Comparison of ENCODE assay signal across 9 cellular contexts in the genomic region with DNA sequence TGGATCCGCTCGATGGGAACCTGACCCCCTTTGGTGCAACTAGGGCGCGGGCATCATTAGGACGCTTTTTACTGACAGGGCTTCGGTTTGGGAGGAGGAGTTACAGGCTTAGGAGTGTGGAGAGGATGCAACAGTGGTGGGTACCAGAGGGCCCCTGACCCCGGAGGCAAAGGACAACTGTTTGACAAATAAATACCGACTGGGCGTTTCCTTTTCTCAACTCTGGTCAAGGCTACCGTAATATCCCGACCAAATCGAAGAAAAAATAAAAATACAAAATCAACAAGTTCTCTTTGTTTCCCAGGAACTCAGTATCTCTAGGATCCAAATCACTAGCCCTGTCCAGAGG. TPM values are rescaled to one million over a fixed set of nuclear protein-coding genes. Genes with fewer than 3 reads are reported as not detected.
DNase-seq lines count a peak whose midpoint lies in the region; ATAC-seq and TF ChIP-seq lines count a peak whose summit lies in the region.
"Had no signal": no experiment of that assay in that cellular context is flagged by ENCODE, and none has a peak within 500 bp of the region (broad histone marks: within the 10 kb centered on the region; RNA-seq: fewer than 3 reads in every experiment).

No MANE protein-coding gene starts in this region.

- no peaks in the 10 kb centered on the region for H3K9me3 ChIP-seq in HEK293 (ENCODE audit: control insufficient read depth, insufficient read depth, low read depth, low read length)
- no peaks in the 10 kb centered on the region for H3K9me3 ChIP-seq in iPS DF 6.9 (ENCODE audit: control insufficient read depth, insufficient read depth, low read length)
- no peaks in the 10 kb centered on the region for H3K9me3 ChIP-seq in smooth muscle cell (replicated peaks; ENCODE audit: low read depth)
- H3K9me3 ChIP-seq in HAP-1 = no peaks in the 10 kb centered on the region

- intact Hi-C loops in activated CD4-positive, alpha-beta memory T cell treated with anti-CD3 and anti-CD28 coated beads for 36 hours (cut with micrococcal nuclease) = loop anchor here (5.0 kb wide), 1 partner anchor 180 kb away; a partner anchor contains a TSS

- TF ChIP-seq CTCF in HEK293 (tag by site-specific recombination; IDR thresholded peaks at IDR 0.05) (no peak), smooth muscle cell (IDR thresholded peaks at IDR 0.05; ENCODE audit: borderline replicate concordance, insufficient read depth, poor library complexity, severe bottlenecking) (no peak), omental fat pad (IDR thresholded peaks at IDR 0.05) (no peak)

- H3K9me3 Mint-ChIP-seq in activated CD4-positive, alpha-beta memory T cell treated with anti-CD3 and anti-CD28 coated beads for 36 hours = no peaks in the 10 kb centered on the region

- CTCF ChIA-PET in HEK293 (lab: Yijun Ruan, JAX) = no interaction called here
- CTCF ChIA-PET in activated CD4-positive, alpha-beta memory T cell treated with anti-CD3 and anti-CD28 coated beads for 36 hours (lab: Charles Lee) = interaction anchor here (1.0 kb wide), 1 partner anchor 178 kb away, joined by 3 read pairs; no protein-coding TSS in a partner anchor

- H4K20me1 ChIP-seq in smooth muscle cell (ENCODE audit: low read depth) = no peaks in the 10 kb centered on the region

- no peak for ATAC-seq in omental fat pad (ENCODE audit: low FRiP score)
- no peak for ATAC-seq in HG03159 (IDR thresholded peaks at IDR 0.05; ENCODE audit: unreplicated experiment)

- no peaks in the 10 kb centered on the region for H3K79me2 ChIP-seq in smooth muscle cell (ENCODE audit: low read depth)

- peak overlapping the region; percentile 35 for H3K4me3 ChIP-seq in HEK293 (ENCODE audit: low read depth, low read length)
- H3K4me3 ChIP-seq in iPS DF 6.9 (ENCODE audit: low read length) = peak overlapping the region; percentile 43; the same call in 1 of the 2 replicates
- H3K4me3 ChIP-seq in smooth muscle cell = peak overlapping the region; percentile 48
- H3K4me3 ChIP-seq in HAP-1 = no peak overlapping the region

- H3K4me1 ChIP-seq in HEK293 (ENCODE audit: control insufficient read depth, insufficient read depth, low read length) (no peaks in the 10 kb centered on the region), iPS DF 6.9 (ENCODE audit: control insufficient read depth, insufficient read depth, low read length) (no peaks in the 10 kb centered on the region), smooth muscle cell (ENCODE audit: low read depth) (peaks cover 28% of the 10 kb centered on the region), HAP-1 (no peaks in the 10 kb centered on the region)

- no peaks in the 10 kb centered on the region for H3K36me3 ChIP-seq in HEK293 (ENCODE audit: control insufficient read depth in 2 of 2, insufficient read depth in 1 of 2, low read length in 2 of 2)
- H3K36me3 ChIP-seq in iPS DF 6.9 (ENCODE audit: control insufficient read depth, insufficient read depth, low read length) = no peaks in the 10 kb centered on the region
- H3K36me3 ChIP-seq in smooth muscle cell (ENCODE audit: low read depth) = no peaks in the 10 kb centered on the region
- H3K36me3 ChIP-seq in HAP-1 (replicated peaks) = no peaks in the 10 kb centered on the region

- no peak overlapping the region for H3K27ac Mint-ChIP-seq in activated CD4-positive, alpha-beta memory T cell treated with anti-CD3 and anti-CD28 coated beads for 36 hours

- POLR2A ChIA-PET in HEK293 (lab: Yijun Ruan, JAX) = no interaction called here
- POLR2A ChIA-PET in activated CD4-positive, alpha-beta memory T cell treated with anti-CD3 and anti-CD28 coated beads for 36 hours (lab: Charles Lee) = no interaction called here

- no peak overlapping the region for H3K9ac ChIP-seq in smooth muscle cell (ENCODE audit: low read depth)

- H2AFZ ChIP-seq in smooth muscle cell (ENCODE audit: low read depth) = peak overlapping the region; percentile 13

- in situ Hi-C loops in HAP-1 (cut with MboI; ENCODE audit: low sequenced_read_pairs) = no loop called here

- H3K4me3 Mint-ChIP-seq in activated CD4-positive, alpha-beta memory T cell treated with anti-CD3 and anti-CD28 coated beads for 36 hours = peak overlapping the region; percentile 50

- H3K27me3 ChIP-seq in iPS DF 6.9 (ENCODE audit: control insufficient read depth, insufficient read depth, low read length) (peaks cover 37% of the 10 kb centered on the region), smooth muscle cell (ENCODE audit: low read depth) (peaks cover 67% of the 10 kb centered on the region), HAP-1 (ENCODE audit: low read depth) (peaks cover 57% of the 10 kb centered on the region)

- no CpG with 5 or more reads among the region's 12 CpGs for WGBS in iPS DF 6.9 (ENCODE audit: insufficient coverage, insufficient read length)
- 27% methylated on average over 12 of the region's 12 CpGs for WGBS in smooth muscle cell (ENCODE audit: low lambda C conversion rate)

- peaks cover 42% of the 10 kb centered on the region for H3K27me3 Mint-ChIP-seq in activated CD4-positive, alpha-beta memory T cell treated with anti-CD3 and anti-CD28 coated beads for 36 hours

- H3K4me2 ChIP-seq in smooth muscle cell = peak overlapping the region; percentile 91

- peaks cover 8% of the 10 kb centered on the region for H3K4me1 Mint-ChIP-seq in activated CD4-positive, alpha-beta memory T cell treated with anti-CD3 and anti-CD28 coated beads for 36 hours (ENCODE audit: low read depth)

- no peaks in the 10 kb centered on the region for H3F3A ChIP-seq in smooth muscle cell (ENCODE audit: low read depth)

- no peak for DNase-seq in activated CD4-positive, alpha-beta memory T cell treated with anti-CD3 and anti-CD28 coated beads for 36 hours
- DNase-seq in iPS DF 6.9 (ENCODE audit: low read depth, low spot score) (no peak), smooth muscle cell (lab: John Stamatoyannopoulos, UW; ENCODE audit: unreplicated experiment) (no peak), omental fat pad (ENCODE audit: low spot score) (no peak), middle frontal gyrus (ENCODE audit: extremely low spot score, low spot score) (no peak), HAP-1 (ENCODE audit: low spot score in 2 of 2) (no peak)
- DNase-seq: activated CD4-positive, alpha-beta T cell treated with anti-CD3 and anti-CD28 coated beads for 4 hours had no signal

- H3K36me3 Mint-ChIP-seq in activated CD4-positive, alpha-beta memory T cell treated with anti-CD3 and anti-CD28 coated beads for 36 hours = no peaks in the 10 kb centered on the region

- no peak overlapping the region for H3K27ac ChIP-seq in HEK293 (ENCODE audit: extremely low read depth, low read depth, low read length)
- no peak overlapping the region for H3K27ac ChIP-seq in iPS DF 6.9 (ENCODE audit: low read length)
- H3K27ac ChIP-seq in smooth muscle cell (ENCODE audit: low read depth) = no peak overlapping the region

TF ChIP-seq in HEK293, 187 proteins besides CTCF, POLR2A, EP300 and RAD21 (continues in another document):
- TF ChIP-seq ZNF350 (tag by site-specific recombination; IDR thresholded peaks at IDR 0.05) = no peak
- TF ChIP-seq SCRT1 (tag by site-specific recombination; IDR thresholded peaks at IDR 0.05; ENCODE audit: borderline replicate concordance) = peak; percentile 51; the same call in 1 of the 2 replicates
- no peak for TF ChIP-seq ZNF266 (tag by site-specific recombination; IDR thresholded peaks at IDR 0.05; ENCODE audit: low read depth)
- TF ChIP-seq ZNF174 (tag by site-specific recombination; IDR thresholded peaks at IDR 0.05) = no peak
- TF ChIP-seq, protein P1, sequence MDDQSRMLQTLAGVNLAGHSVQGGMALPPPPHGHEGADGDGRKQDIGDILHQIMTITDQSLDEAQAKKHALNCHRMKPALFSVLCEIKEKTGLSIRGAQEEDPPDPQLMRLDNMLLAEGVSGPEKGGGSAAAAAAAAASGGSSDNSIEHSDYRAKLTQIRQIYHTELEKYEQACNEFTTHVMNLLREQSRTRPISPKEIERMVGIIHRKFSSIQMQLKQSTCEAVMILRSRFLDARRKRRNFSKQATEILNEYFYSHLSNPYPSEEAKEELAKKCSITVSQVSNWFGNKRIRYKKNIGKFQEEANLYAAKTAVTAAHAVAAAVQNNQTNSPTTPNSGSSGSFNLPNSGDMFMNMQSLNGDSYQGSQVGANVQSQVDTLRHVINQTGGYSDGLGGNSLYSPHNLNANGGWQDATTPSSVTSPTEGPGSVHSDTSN (CRISPR knock-in tag; IDR thresholded peaks at IDR 0.05) = no peak
- TF ChIP-seq, protein P2, sequence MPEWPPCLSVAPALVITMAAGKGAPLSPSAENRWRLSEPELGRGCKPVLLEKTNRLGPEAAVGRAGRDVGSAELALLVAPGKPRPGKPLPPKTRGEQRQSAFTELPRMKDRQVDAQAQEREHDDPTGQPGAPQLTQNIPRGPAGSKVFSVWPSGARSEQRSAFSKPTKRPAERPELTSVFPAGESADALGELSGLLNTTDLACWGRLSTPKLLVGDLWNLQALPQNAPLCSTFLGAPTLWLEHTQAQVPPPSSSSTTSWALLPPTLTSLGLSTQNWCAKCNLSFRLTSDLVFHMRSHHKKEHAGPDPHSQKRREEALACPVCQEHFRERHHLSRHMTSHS (tag by site-specific recombination; IDR thresholded peaks at IDR 0.05) = no peak
- TF ChIP-seq, protein P3, sequence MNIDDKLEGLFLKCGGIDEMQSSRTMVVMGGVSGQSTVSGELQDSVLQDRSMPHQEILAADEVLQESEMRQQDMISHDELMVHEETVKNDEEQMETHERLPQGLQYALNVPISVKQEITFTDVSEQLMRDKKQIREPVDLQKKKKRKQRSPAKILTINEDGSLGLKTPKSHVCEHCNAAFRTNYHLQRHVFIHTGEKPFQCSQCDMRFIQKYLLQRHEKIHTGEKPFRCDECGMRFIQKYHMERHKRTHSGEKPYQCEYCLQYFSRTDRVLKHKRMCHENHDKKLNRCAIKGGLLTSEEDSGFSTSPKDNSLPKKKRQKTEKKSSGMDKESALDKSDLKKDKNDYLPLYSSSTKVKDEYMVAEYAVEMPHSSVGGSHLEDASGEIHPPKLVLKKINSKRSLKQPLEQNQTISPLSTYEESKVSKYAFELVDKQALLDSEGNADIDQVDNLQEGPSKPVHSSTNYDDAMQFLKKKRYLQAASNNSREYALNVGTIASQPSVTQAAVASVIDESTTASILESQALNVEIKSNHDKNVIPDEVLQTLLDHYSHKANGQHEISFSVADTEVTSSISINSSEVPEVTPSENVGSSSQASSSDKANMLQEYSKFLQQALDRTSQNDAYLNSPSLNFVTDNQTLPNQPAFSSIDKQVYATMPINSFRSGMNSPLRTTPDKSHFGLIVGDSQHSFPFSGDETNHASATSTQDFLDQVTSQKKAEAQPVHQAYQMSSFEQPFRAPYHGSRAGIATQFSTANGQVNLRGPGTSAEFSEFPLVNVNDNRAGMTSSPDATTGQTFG (tag by site-specific recombination; IDR thresholded peaks at IDR 0.05; ENCODE audit: borderline replicate concordance) = no peak
- TF ChIP-seq ZNF335 (tag by site-specific recombination; conservative IDR thresholded peaks at IDR 0.05) = 0 out of 2 replicates have a peak, but pooled peaks have one; percentile 5
- TF ChIP-seq SCRT2 (tag by site-specific recombination; IDR thresholded peaks at IDR 0.05) = peak; percentile 68; the same call in 1 of the 2 replicates

RNA-seq across cellular contexts. Expression of a gene that starts 0.3 kb away (rescaled TPM):
- under 1 TPM; 0.12 to 0.39 TPM for total RNA-seq in activated CD4-positive, alpha-beta memory T cell treated with anti-CD3 and anti-CD28 coated beads for 36 hours
- total RNA-seq in smooth muscle cell = 1.1 TPM in 1 of 2 replicates, not detected in the other
- 0.64 TPM in 1 of 2 replicates, not detected in the other for polyA plus RNA-seq in smooth muscle cell
- total RNA-seq in omental fat pad = 1 to 10 TPM in 3 of 4 donors, under 1 TPM in 1; 0.84 to 5.8 (median 2.9) TPM
